Comparison of ENCODE assay signal across 16 cellular contexts in genomic region chr13:42056146-42056545, GRCh38.
"Had no signal": no experiment of that assay in that cellular context is flagged by ENCODE, and none has a peak within 500 bp of the region (broad histone marks: within the 10 kb centered on the region; RNA-seq: fewer than 3 reads in every experiment).

No MANE protein-coding gene starts in this region.

- H3K36me3 ChIP-seq: adrenal gland, pancreas had no signal

- H3K27me3 ChIP-seq: adrenal gland, pancreas, tibial artery, vagina had no signal

- H3K9me3 ChIP-seq: adrenal gland, pancreas, vagina had no signal

- ATAC-seq: pancreas had no signal

- H3K4me1 ChIP-seq: pancreas, vagina had no signal

- H3K9me3 Mint-ChIP-seq: central memory CD8-positive, alpha-beta T cell had no signal

- H3K27me3 Mint-ChIP-seq: central memory CD8-positive, alpha-beta T cell had no signal

- H3K27ac ChIP-seq: adrenal gland, epithelial cell of prostate, pancreas, vagina had no signal

- H3K4me3 Mint-ChIP-seq: activated T-helper 1 cell treated with anti-CD3 and anti-CD28 coated beads, Interleukin-12 subunit alpha, Interleukin-12 subunit beta, Interleukin-2, Interleukin-4 antibody, amounts not matched to agents 30 ng/mL and 10 ng/mL and 1 ng/mL, durations not matched to agents 14 hours and 24 hours and 36 hours had no signal

- DNase-seq: activated CD4-positive, alpha-beta T cell treated with anti-CD3 and anti-CD28 coated beads, Interleukin-2, amount 50 U/mL, for 4 hours; activated CD4-positive, CD25-positive, alpha-beta regulatory T cell treated with anti-CD3 and anti-CD28 coated beads, Interleukin-2, amount 50 U/mL, for 72 hours; activated CD8-positive, alpha-beta memory T cell treated with anti-CD3 and anti-CD28 coated beads, Interleukin-2, amount 50 U/mL, for 4 hours; activated naive CD4-positive, alpha-beta T cell; adrenal gland; effector memory CD4-positive, alpha-beta T cell; hippocampal formation; pancreas; stimulated activated CD4-positive, alpha-beta T cell treated with anti-CD3 and anti-CD28 coated beads, Interleukin-15, amount 100 ng/mL, for 24 hours; stimulated activated CD4-positive, alpha-beta T cell treated with anti-CD3 and anti-CD28 coated beads, Interleukin-4, amount 100 ng/mL, for 24 hours; T-helper 2 cell; tibial artery had no signal

- H3K4me3 ChIP-seq: adrenal gland, pancreas, tibial artery, vagina had no signal
